8 cellular contexts compared by ENCODE assay signal in the genomic region with DNA sequence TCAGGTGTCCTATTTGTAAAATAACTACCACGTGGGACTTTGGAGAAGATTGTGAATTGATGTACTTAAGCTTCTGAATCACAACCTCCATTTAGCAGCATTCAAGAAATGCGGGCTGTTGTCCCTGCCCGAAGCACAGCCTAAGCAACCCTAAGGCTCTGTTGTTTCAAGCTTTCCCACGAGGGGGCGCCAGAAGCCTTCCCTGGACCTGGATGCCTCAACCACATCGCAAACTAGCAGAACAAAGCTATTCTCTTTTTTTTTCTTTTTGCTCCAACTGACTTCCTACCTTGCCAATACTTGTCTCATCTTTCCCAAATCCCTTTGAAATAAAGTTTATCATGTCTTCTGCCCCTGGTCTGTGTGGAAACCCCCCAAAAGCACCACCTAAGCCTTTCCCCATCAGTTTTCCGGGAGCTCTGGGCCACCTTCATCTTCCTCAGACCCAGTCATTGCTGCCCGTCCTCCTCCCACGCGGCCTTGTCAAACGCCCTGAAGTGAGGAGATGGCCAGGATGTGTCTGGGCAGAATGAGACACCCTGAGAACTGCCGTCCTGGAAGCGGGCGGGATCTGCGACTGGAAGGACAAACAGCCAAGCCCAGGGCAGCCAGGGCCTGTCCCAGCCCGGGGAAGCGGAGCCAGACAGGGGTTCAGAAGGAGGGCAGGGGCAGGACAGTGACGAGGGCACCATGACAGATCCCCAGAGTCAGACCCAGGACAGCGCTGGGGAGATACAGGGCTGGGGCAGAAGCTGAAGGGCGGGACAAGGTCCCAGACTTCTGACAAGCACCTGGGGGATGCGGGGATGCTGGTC.
DNase-seq lines count a peak whose midpoint lies in the region; ATAC-seq, FAIRE-seq and TF ChIP-seq lines count a peak whose summit lies in the region.

No MANE protein-coding gene starts in this region.

- H3K27me3 Mint-ChIP-seq in activated B cell treated with CpG ODN at 0.5 μM for 24 hours, result peaks cover 42% of the 10 kb centered on the region

- no peak overlapping the region for H3K4me3 ChIP-seq in AG04450 (ENCODE audit: low read depth, low read length)
- no peak overlapping the region for H3K4me3 ChIP-seq in cardiac fibroblast (replicated peaks in 1 of 2; ENCODE audit: low read depth in 2 of 2, low read length in 2 of 2)
- H3K4me3 ChIP-seq in kidney (ENCODE audit: low read length in 2 of 2), result no peak overlapping the region

- no peaks in the 10 kb centered on the region for H3K36me3 ChIP-seq in kidney (ENCODE audit: control insufficient read depth in 1 of 2, insufficient read depth in 2 of 2, low read length in 2 of 2)

- ATAC-seq in activated B cell treated with CpG ODN at 0.5 μM for 24 hours (ENCODE audit: low read depth) (peak; percentile 76), GM19455 (IDR thresholded peaks at IDR 0.05; ENCODE audit: unreplicated experiment) (no peak)

- H3K4me1 Mint-ChIP-seq in activated B cell treated with CpG ODN at 0.5 μM for 24 hours, result no peaks in the 10 kb centered on the region

- POLR2A ChIA-PET in AG04450 (lab: Yijun Ruan, JAX) (interaction anchor here (0.6 to 1.3 kb wide), 2 partner anchors 137 to 160 kb away, joined by 3 read pairs; no protein-coding TSS in a partner anchor), activated B cell treated with CpG ODN at 0.5 μM for 24 hours (lab: Charles Lee) (interaction anchor here (0.5 to 1.0 kb wide), 2 partner anchors 137 to 145 kb away, joined by 4 to 5 read pairs; no protein-coding TSS in a partner anchor)

- H3K9me3 Mint-ChIP-seq in activated B cell treated with CpG ODN at 0.5 μM for 24 hours, result no peaks in the 10 kb centered on the region

- H3K4me3 Mint-ChIP-seq in activated B cell treated with CpG ODN at 0.5 μM for 24 hours, result no peak overlapping the region

- peak; percentile 94 for TF ChIP-seq CTCF in AG04450 (IDR thresholded peaks at IDR 0.05; ENCODE audit: low read depth, low read length)
- no peak for TF ChIP-seq CTCF in activated B cell treated with CpG ODN at 0.5 μM for 24 hours (IDR thresholded peaks at IDR 0.05)
- peak; percentile 96 for TF ChIP-seq CTCF in cardiac fibroblast (IDR thresholded peaks at IDR 0.05; ENCODE audit: low read depth, low read length)
- TF ChIP-seq CTCF in kidney (IDR thresholded peaks at IDR 0.05; ENCODE audit: borderline replicate concordance, extremely low read depth, insufficient read depth), result peak; percentile 89

- H3K27me3 ChIP-seq in AG04450 (ENCODE audit: control insufficient read depth, insufficient read depth, low read length), result peaks cover 36% of the 10 kb centered on the region

- FAIRE-seq in GM19239 (lab: Jason Lieb, UNC), result peak; percentile 92
- FAIRE-seq in kidney (lab: Jason Lieb, UNC), result peak; percentile 46

- peak; percentile 46 for DNase-seq in AG04450 (ENCODE audit: low read depth, low spot score)
- DNase-seq in GM19239 (ENCODE audit: insufficient read length, low spot score), result peak; percentile 83
- peak; percentile 62 for DNase-seq in NCI-H2107 (lab: John Stamatoyannopoulos, UW)
- peak; percentile 69 for DNase-seq in activated B cell treated with CpG ODN at 0.5 μM for 24 hours
- DNase-seq in cardiac fibroblast (ENCODE audit: low read depth in 2 of 2), result peak; percentile 84
- DNase-seq in kidney, result peak; percentile 84
- DNase-seq in stimulated activated CD4-positive, alpha-beta T cell treated with anti-CD3 and anti-CD28 coated beads, Interleukin-1b, Interleukin-23, amount 100 ng/mL, for 48 hours, result peak; percentile 81

- H3K9ac ChIP-seq in kidney (ENCODE audit: low read length in 2 of 2), result no peak overlapping the region

- H3K27ac ChIP-seq in AG04450 (ENCODE audit: low read depth, low read length) (no peak overlapping the region), kidney (ENCODE audit: low read depth in 2 of 2, low read length in 2 of 2) (no peak overlapping the region)

- CTCF ChIA-PET in AG04450 (lab: Charles Lee), result interaction anchor here (0.6 to 10.5 kb wide), 71 partner anchors 9 to 433 kb away, joined by 3 to 327 read pairs (median 5); no protein-coding TSS in a partner anchor
- CTCF ChIA-PET in activated B cell treated with CpG ODN at 0.5 μM for 24 hours (lab: Charles Lee), result interaction anchor here (0.7 to 7.8 kb wide), 24 partner anchors 8 to 433 kb away, joined by 3 to 234 read pairs (median 4); no protein-coding TSS in a partner anchor

- H3K9me3 ChIP-seq in AG04450 (ENCODE audit: control insufficient read depth, insufficient read depth, low read length) (peaks cover 5% of the 10 kb centered on the region), kidney (ENCODE audit: control insufficient read depth in 1 of 2, low read length in 2 of 2) (peaks cover 0 to 3% of the 10 kb centered on the region in 2 donors)

- H3K4me1 ChIP-seq in kidney (ENCODE audit: control insufficient read depth in 1 of 2, insufficient read depth in 1 of 2, low read depth in 1 of 2, low read length in 2 of 2), result no peaks in the 10 kb centered on the region

- no peak overlapping the region for H3K27ac Mint-ChIP-seq in activated B cell treated with CpG ODN at 0.5 μM for 24 hours

- intact Hi-C loops in activated B cell treated with CpG ODN at 0.5 μM for 24 hours (cut with micrococcal nuclease) (loop anchor here (1.0 to 5.0 kb wide), 3 partner anchors 137 to 289 kb away; no protein-coding TSS in a partner anchor), kidney (cut with DNase I) (loop anchor here (10.0 kb wide), 1 partner anchor 132 kb away; no protein-coding TSS in a partner anchor)

- no peaks in the 10 kb centered on the region for H3K36me3 Mint-ChIP-seq in activated B cell treated with CpG ODN at 0.5 μM for 24 hours (ENCODE audit: low read depth)
